8 cellular contexts compared by ENCODE assay signal in genomic region chr19:33621811-33622504, GRCh38. TPM values are rescaled to one million over a fixed set of nuclear protein-coding genes. Genes with fewer than 3 reads are reported as not detected.
DNase-seq lines count a peak whose midpoint lies in the region; ATAC-seq and TF ChIP-seq lines count a peak whose summit lies in the region.

Gene CHST8 (plus strand): TSS chr19:33621953. CDS start chr19:33689262, 67,309 bp downstream.

- peak in 1 of 2 donors; percentile 46 for TF ChIP-seq POLR2A in thyroid gland (IDR thresholded peaks at IDR 0.05)

- no peak within 1 kb of the TSS; the same call in 1 of the 2 replicates for H3K9ac ChIP-seq in iPS-20b (ENCODE audit: low read depth, low read length)

- BruUV-seq in Calu3 (replicated peaks; lab: Mats Ljungman, UMichigan), result no TSS peak

- H3K9me3 ChIP-seq in iPS-20b (ENCODE audit: insufficient read depth, low read depth, low read length) (no peaks in the 10 kb centered on the region), thyroid gland (no peaks in the 10 kb centered on the region)

- H3K27ac ChIP-seq in iPS-20b (ENCODE audit: low read length) (no peak within 1 kb of the TSS), thyroid gland (no peak within 1 kb of the TSS)

- H3K36me3 ChIP-seq in iPS-20b (ENCODE audit: insufficient read depth, low read depth, low read length), result no peaks in the 10 kb centered on the region
- no peaks in the 10 kb centered on the region for H3K36me3 ChIP-seq in thyroid gland

- intact Hi-C loops in thyroid gland (cut with DNase I) (no loop called here), Calu3 (cut with micrococcal nuclease; ENCODE audit: unreplicated experiment) (no loop called here)

- CTCF ChIA-PET in Calu3 (lab: Charles Lee), result no interaction called here

- no peak for TF ChIP-seq CTCF in thyroid gland (IDR thresholded peaks at IDR 0.05)
- no peak for TF ChIP-seq CTCF in Calu3 (IDR thresholded peaks at IDR 0.05; ENCODE audit: unreplicated experiment)

- H3K27me3 ChIP-seq in iPS-20b (ENCODE audit: insufficient read depth, low read length), result peaks cover 82% of the 10 kb centered on the region
- no peaks in the 10 kb centered on the region for H3K27me3 ChIP-seq in thyroid gland

- no peak within 1 kb of the TSS for H3K4me3 Mint-ChIP-seq in activated naive CD8-positive, alpha-beta T cell treated with anti-CD3 and anti-CD28 coated beads for 36 hours
- no peak within 1 kb of the TSS for H3K4me3 Mint-ChIP-seq in activated naive CD8-positive, alpha-beta T cell treated with anti-CD3 and anti-CD28 coated beads, Interleukin-2, amount 50 U/mL, for 24 hours
- no peak within 1 kb of the TSS for H3K4me3 Mint-ChIP-seq in Calu3 (ENCODE audit: low read depth, unreplicated experiment)

- H3K4me1 Mint-ChIP-seq in activated naive CD8-positive, alpha-beta T cell treated with anti-CD3 and anti-CD28 coated beads for 36 hours, result no peaks in the 10 kb centered on the region
- no peaks in the 10 kb centered on the region for H3K4me1 Mint-ChIP-seq in activated naive CD8-positive, alpha-beta T cell treated with anti-CD3 and anti-CD28 coated beads, Interleukin-2, amount 50 U/mL, for 24 hours
- no peaks in the 10 kb centered on the region for H3K4me1 Mint-ChIP-seq in Calu3 (ENCODE audit: low read depth, unreplicated experiment)

- H3K27me3 Mint-ChIP-seq in activated naive CD8-positive, alpha-beta T cell treated with anti-CD3 and anti-CD28 coated beads for 36 hours, result peaks cover 57% of the 10 kb centered on the region
- peaks cover 50% of the 10 kb centered on the region for H3K27me3 Mint-ChIP-seq in activated naive CD8-positive, alpha-beta T cell treated with anti-CD3 and anti-CD28 coated beads, Interleukin-2, amount 50 U/mL, for 24 hours
- peaks cover 56% of the 10 kb centered on the region for H3K27me3 Mint-ChIP-seq in Calu3 (ENCODE audit: unreplicated experiment)

- no peaks in the 10 kb centered on the region for H3K36me3 Mint-ChIP-seq in activated naive CD8-positive, alpha-beta T cell treated with anti-CD3 and anti-CD28 coated beads for 36 hours
- no peaks in the 10 kb centered on the region for H3K36me3 Mint-ChIP-seq in activated naive CD8-positive, alpha-beta T cell treated with anti-CD3 and anti-CD28 coated beads, Interleukin-2, amount 50 U/mL, for 24 hours (ENCODE audit: low read depth)
- no peaks in the 10 kb centered on the region for H3K36me3 Mint-ChIP-seq in Calu3 (ENCODE audit: insufficient read depth, unreplicated experiment)

- ATAC-seq in activated naive CD8-positive, alpha-beta T cell treated with anti-CD3 and anti-CD28 coated beads, Interleukin-2, amount 50 U/mL, for 24 hours, result no peak
- no peak for ATAC-seq in HG03108 (IDR thresholded peaks at IDR 0.05; ENCODE audit: unreplicated experiment)

- peak within 1 kb of the TSS; percentile 69 for H3K4me3 ChIP-seq in iPS-20b (ENCODE audit: low read length)
- peak within 1 kb of the TSS in 1 of 3 donors; percentile 20 for H3K4me3 ChIP-seq in thyroid gland (replicated peaks in 1 of 3)

- H3K4me1 ChIP-seq in iPS-20b (ENCODE audit: insufficient read depth, low read length) (peaks cover 8% of the 10 kb centered on the region; the same call in 1 of the 2 replicates), thyroid gland (peaks cover 3 to 13% of the 10 kb centered on the region in 2 donors)

- WGBS in thyroid gland, 2 donors, result 0% methylated on average over 5 of the region's 96 CpGs; no CpG with 5 or more reads in 1 of the 2 donors

- DNase-seq in activated naive CD8-positive, alpha-beta T cell treated with anti-CD3 and anti-CD28 coated beads for 36 hours, result peak; percentile 3
- DNase-seq in activated naive CD8-positive, alpha-beta T cell treated with anti-CD3 and anti-CD28 coated beads, Interleukin-2, amount 50 U/mL, for 24 hours, result no peak
- DNase-seq in anterior cingulate cortex (lab: John Stamatoyannopoulos, UW) (peak in 30 of 58 donors; percentile 1 to 63 (median 16)), thyroid gland (peak; percentile 13 to 21), Calu3 (no peak)
- no peak for DNase-seq in activated naive CD4-positive, alpha-beta T cell (lab: John Stamatoyannopoulos, UW)

- no peak within 1 kb of the TSS for H3K27ac Mint-ChIP-seq in activated naive CD8-positive, alpha-beta T cell treated with anti-CD3 and anti-CD28 coated beads for 36 hours
- no peak within 1 kb of the TSS for H3K27ac Mint-ChIP-seq in activated naive CD8-positive, alpha-beta T cell treated with anti-CD3 and anti-CD28 coated beads, Interleukin-2, amount 50 U/mL, for 24 hours
- H3K27ac Mint-ChIP-seq in Calu3 (ENCODE audit: unreplicated experiment), result no peak within 1 kb of the TSS

- no peaks in the 10 kb centered on the region for H3K9me3 Mint-ChIP-seq in activated naive CD8-positive, alpha-beta T cell treated with anti-CD3 and anti-CD28 coated beads for 36 hours
- H3K9me3 Mint-ChIP-seq in activated naive CD8-positive, alpha-beta T cell treated with anti-CD3 and anti-CD28 coated beads, Interleukin-2, amount 50 U/mL, for 24 hours, result no peaks in the 10 kb centered on the region
- no peaks in the 10 kb centered on the region for H3K9me3 Mint-ChIP-seq in Calu3 (ENCODE audit: low read depth, unreplicated experiment)

RNA-seq across cellular contexts. Expression of gene CHST8, which starts in this region (rescaled TPM):
- not detected for total RNA-seq in activated naive CD8-positive, alpha-beta T cell treated with anti-CD3 and anti-CD28 coated beads for 36 hours
- 1 to 10 TPM in 2 of 4 donors, under 1 TPM in 1, not detected in 1; 0.83 to 2.6 (median 1.4) TPM for total RNA-seq in thyroid gland
- total RNA-seq in Calu3 (2022), result not detected in 2 replicates

Comparison
In these comparisons a context has a peak if more than half of its experiments do, and no peak if none do; other contexts are left out.
1. Peak in DNase-seq in activated naive CD8-positive, alpha-beta T cell treated with anti-CD3 and anti-CD28 coated beads for 36 hours; RNA of the gene not detected or under 1 TPM.
2. DNase-seq: peak in anterior cingulate cortex (30 of 58) and thyroid gland (2 of 2); none in activated naive CD8-positive, alpha-beta T cell treated with anti-CD3 and anti-CD28 coated beads, Interleukin-2, amount 50 U/mL, for 24 hours (single experiment), Calu3 (single experiment) and activated naive CD4-positive, alpha-beta T cell (0 of 4).